Comparison of ENCODE assay signal across 14 cellular contexts in genomic region chr16:30641378-30641982, GRCh38. TPM values are rescaled to one million over a fixed set of nuclear protein-coding genes. Genes with fewer than 3 reads are reported as not detected.
DNase-seq lines count a peak whose midpoint lies in the region; ATAC-seq and TF ChIP-seq lines count a peak whose summit lies in the region.
"Had no signal": no experiment of that assay in that cellular context is flagged by ENCODE, and none has a peak within 500 bp of the region (broad histone marks: within the 10 kb centered on the region; RNA-seq: fewer than 3 reads in every experiment).

No MANE protein-coding gene starts in this region.

- CTCF ChIA-PET in HEK293 (lab: Yijun Ruan, JAX) = interaction anchor here (0.6 to 1.9 kb wide), 8 partner anchors 9 to 239 kb away, joined by 3 to 6 read pairs (median 4); no protein-coding TSS in a partner anchor

- POLR2A ChIA-PET in HEK293 (lab: Yijun Ruan, JAX) = interaction anchor here (0.6 kb wide), 1 partner anchor 9 kb away, joined by 3 read pairs; the partner anchor contains the start of gene PRR14

- no peak for TF ChIP-seq CTCF in HEK293 (tag by site-specific recombination; IDR thresholded peaks at IDR 0.05)

- in situ Hi-C loops in Caki2 (cut with HindIII; ENCODE audit: low pct_unique_long_range_greater_than_20kb, low sequenced_read_pairs) = no loop called here
- in situ Hi-C loops in HAP-1 (cut with MboI; ENCODE audit: low sequenced_read_pairs) = loop anchor here (25.0 kb wide), 1 partner anchor 529 kb away; the partner anchor contains the start of genes GDPD3 and MAPK3

- intact Hi-C loops in left colon (cut with DNase I, micrococcal nuclease) = no loop called here

- H3K27ac ChIP-seq in HEK293 (ENCODE audit: extremely low read depth, low read depth, low read length) = no peak overlapping the region

- H3K9me3 ChIP-seq in HEK293 (ENCODE audit: control insufficient read depth, insufficient read depth, low read depth, low read length) (no peaks in the 10 kb centered on the region), HAP-1 (0 out of 2 replicates have a peak, but pooled peaks cover 2% of the 10 kb centered on the region)

- peak; percentile 44 for ATAC-seq in left colon

- H3K27me3 ChIP-seq in HAP-1 (ENCODE audit: low read depth) = no peaks in the 10 kb centered on the region

- no peaks in the 10 kb centered on the region for H3K4me1 ChIP-seq in HEK293 (ENCODE audit: control insufficient read depth, insufficient read depth, low read length)
- H3K4me1 ChIP-seq in HAP-1 = no peaks in the 10 kb centered on the region

- H3K36me3 ChIP-seq in HEK293 (ENCODE audit: control insufficient read depth in 2 of 2, insufficient read depth in 1 of 2, low read length in 2 of 2) = peaks cover 0 to under 1% of the 10 kb centered on the region in 2 experiments; a peak in 1 of 3 replicates
- no peaks in the 10 kb centered on the region for H3K36me3 ChIP-seq in HAP-1 (replicated peaks)

- H3K4me3 ChIP-seq in HEK293 (ENCODE audit: low read depth, low read length) (no peak overlapping the region), HAP-1 (no peak overlapping the region)

- DNase-seq in Caki2 (ENCODE audit: low read depth) (peak; percentile 35), left colon (no peak), NCI-H1417 treated with DMSO at 0.1 percent for 48 hours (lab: John Stamatoyannopoulos, UW) (no peak), NCI-H526 treated with DMSO at 0.1 percent for 48 hours (lab: John Stamatoyannopoulos, UW) (no peak), HAP-1 (ENCODE audit: low spot score in 2 of 2) (no peak)
- DNase-seq: C1 segment of cervical spinal cord; CD4-positive, alpha-beta memory T cell; COR-L47; DMS153; DND-41; GOT3; HCEC 1CT had no signal

TF ChIP-seq in HEK293, 187 proteins besides CTCF, POLR2A, EP300 and RAD21:
- peak; percentile 58 for TF ChIP-seq ZNF121 (tag by site-specific recombination; IDR thresholded peaks at IDR 0.05)
- TF ChIP-seq ZNF416 (tag by site-specific recombination; IDR thresholded peaks at IDR 0.05) = no peak
- TF ChIP-seq KLF1 (tag by site-specific recombination; IDR thresholded peaks at IDR 0.05) = peak; percentile 64
- no peak for TF ChIP-seq ZNF473 (tag by site-specific recombination; IDR thresholded peaks at IDR 0.05)
- TF ChIP-seq ZNF10 (tag by site-specific recombination; IDR thresholded peaks at IDR 0.05) = no peak

RNA-seq across cellular contexts. Expression of gene PRR14, which starts 9.3 kb away (rescaled TPM):
- total RNA-seq in Caki2 (2014; rRNA removed; shearing (Covaris generic); ENCODE audit: low replicate concordance) = 7.0 and 8.8 TPM in 2 replicates
- total RNA-seq in left colon = 10 to 100 TPM; 47.6 to 51.0 TPM

RNA-seq across cellular contexts. Expression of gene FBRS, which starts 16.8 kb away (rescaled TPM):
- 18.2 and 19.7 TPM in 2 replicates for total RNA-seq in Caki2 (2014; rRNA removed; shearing (Covaris generic); ENCODE audit: low replicate concordance)
- 10 to 100 TPM; 71.8 to 78.8 TPM for total RNA-seq in left colon

RNA-seq across cellular contexts. Expression of gene ZNF689, which starts 31.3 kb away (rescaled TPM):
- 7.0 and 12.0 TPM in 2 replicates for total RNA-seq in Caki2 (2014; rRNA removed; shearing (Covaris generic); ENCODE audit: low replicate concordance)
- total RNA-seq in left colon = 1 to 10 TPM; 6.8 to 6.9 TPM

RNA-seq across cellular contexts. Expression of gene ZNF785, which starts 56.0 kb away (rescaled TPM):
- 2.8 and 7.6 TPM in 2 replicates for total RNA-seq in Caki2 (2014; rRNA removed; shearing (Covaris generic); ENCODE audit: low replicate concordance)
- total RNA-seq in left colon = 10 to 100 TPM; 14.9 to 17.8 TPM
- total RNA-seq: A172 had no signal

RNA-seq across cellular contexts. Expression of gene SRCAP, which starts 57.5 kb away (rescaled TPM):
- total RNA-seq in Caki2 (2014; rRNA removed; shearing (Covaris generic); ENCODE audit: low replicate concordance) = 9.4 and 19.0 TPM in 2 replicates
- total RNA-seq in left colon = 10 to 100 TPM; 60.6 to 68.3 TPM
